Comparison of ENCODE assay signal across 9 cellular contexts in the genomic region with DNA sequence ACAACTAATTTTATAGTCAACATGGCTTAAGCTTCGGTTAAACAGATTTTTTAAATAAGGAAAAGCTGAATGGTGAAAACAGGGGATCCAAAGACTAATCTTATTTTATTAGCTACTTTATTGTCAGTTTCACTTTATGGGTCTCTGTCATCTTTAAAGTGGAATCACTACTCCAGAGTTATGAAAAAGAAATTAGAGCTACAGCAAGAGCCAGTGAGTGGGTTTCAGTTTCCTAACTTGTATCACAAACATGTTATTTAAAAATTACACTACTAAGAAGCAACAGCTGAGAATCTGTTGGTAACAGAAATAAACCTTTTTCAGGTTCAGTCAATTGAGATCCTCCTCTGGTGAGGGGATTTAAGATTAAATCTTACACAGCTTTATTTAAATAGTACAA. TPM values are rescaled to one million over a fixed set of nuclear protein-coding genes. Genes with fewer than 3 reads are reported as not detected.
DNase-seq lines count a peak whose midpoint lies in the region; ATAC-seq, FAIRE-seq and TF ChIP-seq lines count a peak whose summit lies in the region.
"Had no signal": no experiment of that assay in that cellular context is flagged by ENCODE, and none has a peak within 500 bp of the region (broad histone marks: within the 10 kb centered on the region; RNA-seq: fewer than 3 reads in every experiment).

No MANE protein-coding gene starts in this region.

- no peak for FAIRE-seq in pancreas (lab: Jason Lieb, UNC)

- TF ChIP-seq CTCF in pancreas (IDR thresholded peaks at IDR 0.05), result no peak

- POLR2A ChIA-PET in naive thymus-derived CD4-positive, alpha-beta T cell (lab: Charles Lee), result interaction anchor here (0.8 to 3.7 kb wide), 7 partner anchors 9 to 205 kb away, joined by 3 to 33 read pairs (median 3); a partner anchor contains a TSS

- H3K36me3 ChIP-seq in naive thymus-derived CD4-positive, alpha-beta T cell (ENCODE audit: control insufficient read depth in 2 of 3, insufficient read depth in 3 of 3, low read length in 3 of 3), result peaks cover 2 to 61% (median 8%) of the 10 kb centered on the region in 3 experiments
- peaks cover 0 to 42% (median 7%) of the 10 kb centered on the region in 3 donors for H3K36me3 ChIP-seq in pancreas

- ATAC-seq in GM18867 (IDR thresholded peaks at IDR 0.05; ENCODE audit: unreplicated experiment) (peak; percentile 87), GM21619 (IDR thresholded peaks at IDR 0.05; ENCODE audit: unreplicated experiment) (peak; percentile 93), HG03521 (IDR thresholded peaks at IDR 0.05; ENCODE audit: unreplicated experiment) (peak; percentile 84), pancreas (no peak)
- ATAC-seq in naive thymus-derived CD4-positive, alpha-beta T cell, result no peak

- intact Hi-C loops in naive thymus-derived CD4-positive, alpha-beta T cell (cut with micrococcal nuclease), result loop anchor here (1.0 to 5.0 kb wide), 2 partner anchors 9 to 64 kb away; no protein-coding TSS in a partner anchor
- intact Hi-C loops in pancreas (cut with DNase I), result no loop called here

- no peak overlapping the region for H3K4me3 ChIP-seq in naive thymus-derived CD4-positive, alpha-beta T cell (ENCODE audit: low read length)
- no peak overlapping the region for H3K4me3 ChIP-seq in pancreas
- H3K4me3 ChIP-seq: coronary artery had no signal

- peaks cover 27 to 35% of the 10 kb centered on the region in 2 donors for H3K4me1 ChIP-seq in naive thymus-derived CD4-positive, alpha-beta T cell (ENCODE audit: control insufficient read depth in 2 of 2, insufficient read depth in 2 of 2, low read length in 2 of 2)
- H3K4me1 ChIP-seq in pancreas, result peaks cover 0 to 6% (median 3%) of the 10 kb centered on the region in 3 donors

- H3K27ac Mint-ChIP-seq in naive thymus-derived CD4-positive, alpha-beta T cell, result peak overlapping the region; percentile 56 to 95 (median 73)

- H3K27ac ChIP-seq in naive thymus-derived CD4-positive, alpha-beta T cell (ENCODE audit: low read depth, low read length), result no peak overlapping the region
- peak overlapping the region in 1 of 4 donors; percentile 1 for H3K27ac ChIP-seq in pancreas
- H3K27ac ChIP-seq: coronary artery had no signal

- peaks cover 4 to 57% (median 38%) of the 10 kb centered on the region in 5 donors for H3K36me3 Mint-ChIP-seq in naive thymus-derived CD4-positive, alpha-beta T cell

- no peaks in the 10 kb centered on the region for H3K27me3 Mint-ChIP-seq in naive thymus-derived CD4-positive, alpha-beta T cell

- H3K9me3 ChIP-seq in naive thymus-derived CD4-positive, alpha-beta T cell (ENCODE audit: control insufficient read depth in 2 of 3, low read length in 3 of 3), result no peaks in the 10 kb centered on the region
- no peaks in the 10 kb centered on the region for H3K9me3 ChIP-seq in pancreas

- peak in 1 of 9 donors; percentile 9 for DNase-seq in naive thymus-derived CD4-positive, alpha-beta T cell
- no peak for DNase-seq in pancreas
- no peak for DNase-seq in effector CD8-positive, alpha-beta T cell (lab: John Stamatoyannopoulos, UW)
- no peak for DNase-seq in MV-4-11 (lab: John Stamatoyannopoulos, UW)
- DNase-seq: activated CD4-positive, alpha-beta T cell treated with anti-CD3 and anti-CD28 coated beads for 4 hours had no signal

- peaks cover 32 to 80% (median 74%) of the 10 kb centered on the region in 7 donors for H3K4me1 Mint-ChIP-seq in naive thymus-derived CD4-positive, alpha-beta T cell

- CTCF ChIA-PET in naive thymus-derived CD4-positive, alpha-beta T cell (lab: Charles Lee), result interaction anchor here (0.7 to 1.4 kb wide), 4 partner anchors 17 to 308 kb away, joined by 3 to 6 read pairs (median 4); no protein-coding TSS in a partner anchor

- no peaks in the 10 kb centered on the region for H3K9me3 Mint-ChIP-seq in naive thymus-derived CD4-positive, alpha-beta T cell

- H3K4me3 Mint-ChIP-seq in naive thymus-derived CD4-positive, alpha-beta T cell, result peak overlapping the region in 7 of 10 donors; percentile 21 to 67 (median 54)

- H3K27me3 ChIP-seq in naive thymus-derived CD4-positive, alpha-beta T cell (ENCODE audit: control insufficient read depth in 2 of 2, insufficient read depth in 2 of 2, low read length in 2 of 2), result no peaks in the 10 kb centered on the region
- no peaks in the 10 kb centered on the region for H3K27me3 ChIP-seq in pancreas

- 90 to 94% methylated on average over 1 of the region's 1 CpG for WGBS in pancreas, 2 donors

RNA-seq across cellular contexts. Expression of a gene that starts 10.0 kb away (rescaled TPM):
- 100 to 1,000 TPM in 4 of 5 experiments, 10 to 100 TPM in 1; 78.9 to 215 (median 158) TPM for total RNA-seq in naive thymus-derived CD4-positive, alpha-beta T cell
- 10 to 100 TPM; 46.3 to 67.2 TPM for polyA plus RNA-seq in naive thymus-derived CD4-positive, alpha-beta T cell
- 10 to 100 TPM; 22.8 to 38.0 (median 26.9) TPM for total RNA-seq in pancreas
- polyA plus RNA-seq in pancreas, result 1 to 10 TPM; 5.5 to 7.0 TPM

RNA-seq across cellular contexts. Expression of a gene that starts 50.7 kb away (rescaled TPM):
- 10 to 100 TPM; 14.7 to 26.2 (median 20.5) TPM for total RNA-seq in naive thymus-derived CD4-positive, alpha-beta T cell
- polyA plus RNA-seq in naive thymus-derived CD4-positive, alpha-beta T cell, result 10 to 100 TPM; 21.7 to 22.6 TPM
- total RNA-seq in pancreas, result 10 to 100 TPM in 5 of 6 donors, 1 to 10 TPM in 1; 7.7 to 14.2 (median 10.7) TPM
- 1 to 10 TPM; 3.5 to 8.1 TPM for polyA plus RNA-seq in pancreas

Comparison
In these comparisons a context has a peak if more than half of its experiments do, and no peak if none do; other contexts are left out.
1. ATAC-seq: peak in GM18867 (single experiment), GM21619 (single experiment) and HG03521 (single experiment); none in naive thymus-derived CD4-positive, alpha-beta T cell (single experiment) and pancreas (0 of 4).
2. intact Hi-C loops: an anchor here in naive thymus-derived CD4-positive, alpha-beta T cell (1.0 to 5.0 kb wide); none called in pancreas.